ENCODE assay signal across 8 cellular contexts in the genomic region with DNA sequence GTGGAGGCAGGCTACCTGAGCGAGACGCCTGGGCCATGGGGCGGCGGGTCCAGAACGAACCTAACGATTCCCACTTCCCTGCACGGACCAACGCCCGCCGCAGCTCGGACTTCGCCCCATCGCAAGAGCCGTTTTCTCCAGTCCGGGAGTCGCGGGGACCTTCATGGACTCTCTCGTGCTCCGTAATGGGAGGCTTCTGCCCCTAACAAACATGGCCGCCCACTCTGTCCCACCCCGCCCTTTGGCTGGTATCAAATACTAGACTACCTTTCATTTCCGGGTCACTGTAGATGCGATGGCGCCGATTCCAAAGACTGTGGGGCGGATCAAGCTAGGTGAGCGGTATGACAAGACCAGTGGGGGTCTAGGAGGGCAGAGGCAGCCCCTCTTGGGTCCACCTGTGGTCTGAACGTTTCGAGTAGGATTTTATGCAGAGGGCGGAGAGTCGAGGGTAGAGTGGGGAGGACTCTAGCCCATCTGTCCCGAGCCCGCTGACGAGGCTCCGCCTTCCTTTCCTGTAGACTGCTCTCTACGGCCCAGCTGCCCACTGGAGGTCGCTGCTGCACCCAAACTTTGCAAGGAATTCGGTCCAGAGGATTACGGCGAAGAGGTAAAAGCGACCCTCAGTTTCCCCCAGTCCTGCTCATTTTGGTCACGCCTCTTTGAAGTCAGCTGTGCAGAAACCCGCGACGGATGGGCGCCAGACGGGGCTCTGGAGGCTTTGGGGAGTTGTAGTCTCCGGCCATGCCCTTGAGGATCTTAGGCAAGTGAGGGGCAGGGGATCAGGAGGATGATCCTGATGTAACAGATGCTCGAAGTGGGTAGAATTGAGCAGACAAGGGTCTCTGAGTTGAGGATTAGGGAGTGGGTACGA. TPM values are rescaled to one million over a fixed set of nuclear protein-coding genes. Genes with fewer than 3 reads are reported as not detected.
DNase-seq lines count a peak whose midpoint lies in the region; ATAC-seq, FAIRE-seq and TF ChIP-seq lines count a peak whose summit lies in the region.

TSS of gene CCDC142 (minus strand) at position 198 of the 874 bp plus-strand sequence. CDS start at position 37, 161 bp downstream.
TSS of gene TTC31 (plus strand) at position 281 of the 874 bp plus-strand sequence. CDS start at position 296, 15 bp downstream.

- POLR2A ChIA-PET in activated B cell treated with CpG ODN at 0.5 μM for 24 hours (lab: Charles Lee), result interaction anchor here (0.5 to 4.4 kb wide), 21 partner anchors 10 to 654 kb away, joined by 3 to 78 read pairs (median 8); partner anchors contain the start of genes AUP1, DQX1, HTRA2 and INO80B

- H3K36me3 ChIP-seq in keratinocyte (ENCODE audit: control insufficient read depth in 2 of 2, extremely low read depth in 1 of 2, insufficient read depth in 2 of 2, low read length in 2 of 2), result peaks cover 0 to 7% of the 10 kb centered on the region in 2 experiments

- peaks cover 18% of the 10 kb centered on the region for H3K4me1 ChIP-seq in keratinocyte (ENCODE audit: control insufficient read depth, extremely low read depth, insufficient read depth, low read length)

- peak within 1 kb of the TSS; percentile 82 for H3K27ac ChIP-seq in keratinocyte (ENCODE audit: control insufficient read depth, insufficient read depth, low read length)

- CTCF ChIA-PET in activated B cell treated with CpG ODN at 0.5 μM for 24 hours (lab: Charles Lee), result interaction anchor here (0.7 to 5.3 kb wide), 19 partner anchors 10 to 104 kb away, joined by 3 to 85 read pairs (median 4); partner anchors contain the start of genes AUP1, HTRA2, INO80B and LBX2

- no peaks in the 10 kb centered on the region for H4K20me1 ChIP-seq in keratinocyte (ENCODE audit: control insufficient read depth, extremely low read depth, insufficient read depth, low read length)

- H3K79me2 ChIP-seq in keratinocyte (ENCODE audit: control insufficient read depth, insufficient read depth, low read length), result peaks cover 35% of the 10 kb centered on the region

- H3K9me3 ChIP-seq in keratinocyte (ENCODE audit: control insufficient read depth, low read depth, low read length), result no peaks in the 10 kb centered on the region

- TF ChIP-seq CTCF in AG09319 (IDR thresholded peaks at IDR 0.05; ENCODE audit: low read depth, low read length) (peak; percentile 91), activated B cell treated with CpG ODN at 0.5 μM for 24 hours (IDR thresholded peaks at IDR 0.05) (peak; percentile 23), keratinocyte (optimal IDR thresholded peaks at IDR 0.05 in 1 of 3, IDR thresholded peaks at IDR 0.05 in 1 of 3, conservative IDR thresholded peaks at IDR 0.05 in 1 of 3; ENCODE audit: extremely low read depth in 1 of 3, insufficient read depth in 2 of 3, low read length in 3 of 3) (peak; percentile 89 to 92 (median 92))

- peak within 1 kb of the TSS; percentile 92 to 97 (median 95) for H3K4me3 ChIP-seq in keratinocyte (ENCODE audit: control insufficient read depth in 2 of 3, extremely low read depth in 1 of 3, insufficient read depth in 2 of 3, low read depth in 1 of 3, low read length in 3 of 3)

- DNase-seq in AG09319 (ENCODE audit: extremely low read depth, low read depth), result peak; percentile 82
- DNase-seq in NCI-H2227 treated with DMSO at 0.1 percent for 48 hours (lab: John Stamatoyannopoulos, UW), result peak; percentile 99
- peak; percentile 83 for DNase-seq in activated B cell treated with CpG ODN at 0.5 μM for 24 hours
- DNase-seq in central memory CD4-positive, alpha-beta T cell, result peak; percentile 94
- DNase-seq in keratinocyte (ENCODE audit: low read depth, low spot score), result no peak
- peak; percentile 80 to 81 for DNase-seq in stimulated activated CD4-positive, alpha-beta T cell treated with anti-CD3 and anti-CD28 coated beads, Interleukin-15, amount 100 ng/mL, for 1 hour (ENCODE audit: low read depth in 1 of 2, low spot score in 1 of 2)

- intact Hi-C loops in activated B cell treated with CpG ODN at 0.5 μM for 24 hours (cut with micrococcal nuclease), result loop anchor here (1.0 to 5.0 kb wide), 13 partner anchors 11 to 393 kb away; partner anchors contain the start of genes AUP1, C2orf81, DOK1 and HTRA2

- ATAC-seq in GM18907 (IDR thresholded peaks at IDR 0.05; ENCODE audit: unreplicated experiment) (peak; percentile 92), HG03159 (IDR thresholded peaks at IDR 0.05; ENCODE audit: unreplicated experiment) (peak; percentile 89), activated B cell treated with CpG ODN at 0.5 μM for 24 hours (ENCODE audit: low read depth) (peak; percentile 92)

- peak within 1 kb of the TSS; percentile 100 for H3K4me3 Mint-ChIP-seq in activated B cell treated with CpG ODN at 0.5 μM for 24 hours

- H3K36me3 Mint-ChIP-seq in activated B cell treated with CpG ODN at 0.5 μM for 24 hours (ENCODE audit: low read depth), result peaks cover 43% of the 10 kb centered on the region

- H3K27ac Mint-ChIP-seq in activated B cell treated with CpG ODN at 0.5 μM for 24 hours, result peak within 1 kb of the TSS; percentile 100

- peaks cover 30% of the 10 kb centered on the region for H3K4me1 Mint-ChIP-seq in activated B cell treated with CpG ODN at 0.5 μM for 24 hours

- dilution Hi-C loops in keratinocyte (cut with MboI; ENCODE audit: extremely low pct_ligation_motif_present, low sequenced_read_pairs), result no loop called here

- no peaks in the 10 kb centered on the region for H3K9me3 Mint-ChIP-seq in activated B cell treated with CpG ODN at 0.5 μM for 24 hours

- no peaks in the 10 kb centered on the region for H3K27me3 ChIP-seq in keratinocyte (ENCODE audit: control insufficient read depth, extremely low read depth, insufficient read depth, low read length)

- peak within 1 kb of the TSS; percentile 84 for H3K4me2 ChIP-seq in keratinocyte (ENCODE audit: control insufficient read depth, extremely low read depth, insufficient read depth, low read depth, low read length)

- H3K9ac ChIP-seq in keratinocyte (ENCODE audit: control insufficient read depth, extremely low read depth, insufficient read depth, low read length), result peak within 1 kb of the TSS; percentile 84

- H3K9me1 ChIP-seq in keratinocyte (ENCODE audit: control insufficient read depth, extremely low read depth, insufficient read depth, low read length), result no peaks in the 10 kb centered on the region

- no peaks in the 10 kb centered on the region for H3K27me3 Mint-ChIP-seq in activated B cell treated with CpG ODN at 0.5 μM for 24 hours

- peak; percentile 76 for FAIRE-seq in keratinocyte (lab: Jason Lieb, UNC)

- H2AFZ ChIP-seq in keratinocyte (ENCODE audit: control insufficient read depth, low read length), result peak within 1 kb of the TSS; percentile 97

RNA-seq across cellular contexts. Expression of gene CCDC142, which starts in this region (rescaled TPM):
- total RNA-seq in activated B cell treated with CpG ODN at 0.5 μM for 24 hours, result 29.3 and 40.4 TPM in 2 replicates
- polyA plus RNA-seq in keratinocyte, result 4.7 to 6.7 TPM (median 5.8 TPM) in 3 replicates
- polyA plus RNA-seq in keratinocyte (2011; ENCODE audit: low read depth), result 0.50 TPM
- polyA plus RNA-seq in keratinocyte (2011; cell fraction: cytosol; rRNA removed), result 1.5 and 2.1 TPM in 2 replicates
- polyA plus RNA-seq in keratinocyte (2011; cell fraction: nucleus; rRNA removed), result 21.2 and 21.8 TPM in 2 replicates
- polyA plus RNA-seq in keratinocyte (2012; ENCODE audit: low replicate concordance), result 2.6 and 4.7 TPM in 2 replicates
- polyA minus RNA-seq in keratinocyte, result 15.5 to 16.9 TPM (median 16.4 TPM) in 3 replicates
- polyA minus RNA-seq in keratinocyte (2011; cell fraction: cytosol; rRNA and poly(A)+ RNA removed), result 2.9 TPM
- 10.6 and 10.9 TPM in 2 replicates for polyA minus RNA-seq in keratinocyte (2011; cell fraction: nucleus; rRNA and poly(A)+ RNA removed)

RNA-seq across cellular contexts. Expression of gene TTC31, which starts in this region (rescaled TPM):
- total RNA-seq in activated B cell treated with CpG ODN at 0.5 μM for 24 hours, result 41.9 and 49.1 TPM in 2 replicates
- 16.8 to 18.2 TPM (median 17.7 TPM) in 3 replicates for polyA plus RNA-seq in keratinocyte
- polyA plus RNA-seq in keratinocyte (2011; ENCODE audit: low read depth), result 4.4 TPM
- polyA plus RNA-seq in keratinocyte (2011; cell fraction: cytosol; rRNA removed), result 11.3 TPM in 2 replicates
- 47.0 and 54.2 TPM in 2 replicates for polyA plus RNA-seq in keratinocyte (2011; cell fraction: nucleus; rRNA removed)
- 9.2 and 14.7 TPM in 2 replicates for polyA plus RNA-seq in keratinocyte (2012; ENCODE audit: low replicate concordance)
- 14.8 to 18.3 TPM (median 15.2 TPM) in 3 replicates for polyA minus RNA-seq in keratinocyte
- polyA minus RNA-seq in keratinocyte (2011; cell fraction: cytosol; rRNA and poly(A)+ RNA removed), result 10.7 TPM
- 11.4 and 15.8 TPM in 2 replicates for polyA minus RNA-seq in keratinocyte (2011; cell fraction: nucleus; rRNA and poly(A)+ RNA removed)

Comparison
In these comparisons a context has a peak if more than half of its experiments do, and no peak if none do; other contexts are left out.
1. CTCF ChIP-seq: peak in every context shown above with its lines; median percentile 92 in keratinocyte; 91 in AG09319; 23 in activated B cell treated with CpG ODN at 0.5 μM for 24 hours.